ENCODE assay signal across 28 cellular contexts in the genomic region with DNA sequence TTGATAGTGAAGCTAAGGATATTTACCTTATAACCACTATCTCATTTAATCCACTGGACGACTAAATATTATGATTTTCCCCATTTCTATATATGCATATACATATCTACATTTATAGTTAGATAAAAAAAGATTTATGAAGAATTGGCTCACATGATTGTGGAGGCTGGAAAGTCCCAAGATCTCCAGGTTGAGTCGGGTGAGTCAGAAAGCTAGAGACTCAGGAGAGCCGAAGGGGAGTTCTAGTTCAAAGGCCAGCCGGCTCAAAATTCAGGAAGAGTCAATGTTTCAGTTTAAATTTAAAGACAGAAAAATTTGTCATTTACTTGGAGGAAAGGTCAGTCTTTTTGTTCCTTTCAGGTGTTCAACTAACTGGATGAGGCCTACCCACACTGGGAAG.
DNase-seq lines count a peak whose midpoint lies in the region; ATAC-seq, FAIRE-seq and TF ChIP-seq lines count a peak whose summit lies in the region.
"Had no signal": no experiment of that assay in that cellular context is flagged by ENCODE, and none has a peak within 500 bp of the region (broad histone marks: within the 10 kb centered on the region; RNA-seq: fewer than 3 reads in every experiment).

No MANE protein-coding gene starts in this region.

- H3K4me1 ChIP-seq in ACC112 (ENCODE audit: control insufficient read depth, insufficient read depth, low read length, unreplicated experiment) = peaks cover 6% of the 10 kb centered on the region
- H3K4me1 ChIP-seq: BE2C had no signal

- H2AFZ ChIP-seq in ACC112 (ENCODE audit: low read length, unreplicated experiment) = peak overlapping the region; percentile 64

- H3K27me3 ChIP-seq in ACC112 (ENCODE audit: insufficient read depth, low read length) = no peaks in the 10 kb centered on the region
- H3K27me3 ChIP-seq: BE2C had no signal

- H3K4me3 ChIP-seq in ACC112 (ENCODE audit: low read depth, low read length) (no peak overlapping the region), GM12865 (ENCODE audit: low read depth, low read length) (no peak overlapping the region), epithelial cell of esophagus (ENCODE audit: low read length) (no peak overlapping the region)

- ATAC-seq in HG03520 (IDR thresholded peaks at IDR 0.05; ENCODE audit: unreplicated experiment) = no peak
- ATAC-seq: HCT116 had no signal

- no peaks in the 10 kb centered on the region for H3K79me2 ChIP-seq in ACC112 (ENCODE audit: control insufficient read depth, insufficient read depth, low read length, unreplicated experiment)

- no peak for FAIRE-seq in GM12892 (lab: Jason Lieb, UNC)
- FAIRE-seq: RCC 7860 had no signal

- no peak for TF ChIP-seq POLR2A in GM12892 (IDR thresholded peaks at IDR 0.05; ENCODE audit: low read depth, low read length)

- no peaks in the 10 kb centered on the region for H3K36me3 ChIP-seq in ACC112 (ENCODE audit: insufficient read depth, low read length)
- H3K36me3 ChIP-seq: BE2C had no signal

- no peak overlapping the region for H3K27ac ChIP-seq in ACC112 (ENCODE audit: low read depth, low read length)

- TF ChIP-seq CTCF in GM12865 (IDR thresholded peaks at IDR 0.05; ENCODE audit: insufficient read depth, low read depth, low read length, missing control alignments) (no peak), epithelial cell of esophagus (IDR thresholded peaks at IDR 0.05; ENCODE audit: insufficient read depth, low read depth, low read length, missing control alignments) (no peak)

- DNase-seq in GM12865 (ENCODE audit: low read depth) (peak; percentile 70), M059J (ENCODE audit: low read depth) (peak; percentile 14), epithelial cell of esophagus (ENCODE audit: low read depth) (peak; percentile 20), T-helper 1 cell (no peak), GM12892 (ENCODE audit: insufficient read length) (no peak), SK-N-DZ (ENCODE audit: low spot score) (no peak)
- DNase-seq: ACHN; BE2C; CD8-positive, alpha-beta memory T cell; DMS 273 treated with DMSO at 0.1 percent for 48 hours; DMS79; EL; GDM1; KBM-7; NCI-H1092; NCI-H1436; NCI-H187; NCI-H2081 treated with DMSO at 0.1 percent for 48 hours; NCI-H2171 treated with DMSO at 0.1 percent for 48 hours; NCI-H345; NCI-H510A treated with DMSO at 0.1 percent for 48 hours; NCI-H774; SIG-M5; SK-N-SH had no signal

Comparison
In these comparisons a context has a peak if more than half of its experiments do, and no peak if none do; other contexts are left out.
1. DNase-seq: peak in GM12865 (single experiment), M059J (single experiment) and epithelial cell of esophagus (single experiment); none in T-helper 1 cell (0 of 5), GM12892 (single experiment) and SK-N-DZ (single experiment).